ENCODE assay signal across 18 cellular contexts in genomic region chr16:19715566-19715965, GRCh38. TPM values are rescaled to one million over a fixed set of nuclear protein-coding genes. Genes with fewer than 3 reads are reported as not detected.
DNase-seq lines count a peak whose midpoint lies in the region; ATAC-seq and TF ChIP-seq lines count a peak whose summit lies in the region.
"Had no signal": no experiment of that assay in that cellular context is flagged by ENCODE, and none has a peak within 500 bp of the region (broad histone marks: within the 10 kb centered on the region; RNA-seq: fewer than 3 reads in every experiment).

No MANE protein-coding gene starts in this region.

- H3K27ac ChIP-seq in C4-2B (peak overlapping the region; percentile 85), HUES64 (ENCODE audit: low read depth, low read length) (no peak overlapping the region), colonic mucosa (peak overlapping the region; percentile 81), neural cell (ENCODE audit: low read length) (no peak overlapping the region)
- H3K27ac ChIP-seq: HL-60 had no signal

- H3K4me3 ChIP-seq in HUES64 (ENCODE audit: low read length) (peak overlapping the region; percentile 88), colonic mucosa (no peak overlapping the region), neural cell (ENCODE audit: low read length) (peak overlapping the region; percentile 81)

- TF ChIP-seq RAD21 in neural cell (conservative IDR thresholded peaks at IDR 0.05) = no peak

- DNase-seq in colonic mucosa = no peak
- no peak for DNase-seq in stimulated activated CD4-positive, alpha-beta T cell treated with anti-CD3 and anti-CD28 coated beads, Interleukin-12 subunit alpha, Interleukin-12 subunit beta, amount 100 ng/mL, for 4 hours
- no peak for DNase-seq in chondrocyte (ENCODE audit: low spot score)
- DNase-seq: activated naive CD4-positive, alpha-beta T cell treated with Interleukin-2 at 50 U/mL for 16 hours; heart left ventricle; NCI-H345; NK-92 treated with Interleukin-12 subunit alpha and Interleukin-12 subunit beta, amount 100 ng/mL, for 24 hours; occipital lobe; SHP77; stimulated activated CD4-positive, alpha-beta T cell treated with anti-CD3 and anti-CD28 coated beads, Interleukin-4, amount 100 ng/mL, for 24 hours; stimulated activated CD8-positive, alpha-beta memory T cell treated with anti-CD3 and anti-CD28 coated beads, Interleukin-4, amount 100 ng/mL, for 48 hours; T-helper 2 cell had no signal

- ATAC-seq in GM21717 (IDR thresholded peaks at IDR 0.05; ENCODE audit: unreplicated experiment) = no peak
- ATAC-seq in HG03571 (IDR thresholded peaks at IDR 0.05; ENCODE audit: unreplicated experiment) = no peak
- ATAC-seq: heart left ventricle had no signal

- H3K27ac Mint-ChIP-seq in chondrocyte (ENCODE audit: unreplicated experiment) = no peak overlapping the region

- H3K9ac ChIP-seq in HUES64 (ENCODE audit: low read depth, low read length) = no peak overlapping the region
- peak overlapping the region in 1 of 2 donors; percentile 43 for H3K9ac ChIP-seq in colonic mucosa (ENCODE audit: low read depth in 2 of 2, low read length in 2 of 2)
- no peak overlapping the region for H3K9ac ChIP-seq in neural cell (ENCODE audit: low read length)

- peaks cover 52% of the 10 kb centered on the region for H3K36me3 ChIP-seq in HUES64 (ENCODE audit: insufficient read depth, low read length)
- H3K36me3 ChIP-seq in colonic mucosa = no peaks in the 10 kb centered on the region
- no peaks in the 10 kb centered on the region for H3K36me3 ChIP-seq in neural cell (ENCODE audit: insufficient read depth, low read length)

- H3K4me3 Mint-ChIP-seq in chondrocyte (ENCODE audit: unreplicated experiment) = no peak overlapping the region

- peaks cover 36% of the 10 kb centered on the region for H3K79me2 ChIP-seq in neural cell (replicated peaks; ENCODE audit: insufficient read depth, low read length)

- peaks cover 19% of the 10 kb centered on the region for H3K4me1 Mint-ChIP-seq in chondrocyte (ENCODE audit: low read depth)

- H3F3A ChIP-seq in neural cell (ENCODE audit: insufficient read depth, low read length, poor library complexity, severe bottlenecking) = no peaks in the 10 kb centered on the region

- TF ChIP-seq EP300 in neural cell (conservative IDR thresholded peaks at IDR 0.05; ENCODE audit: poor library complexity, severe bottlenecking) = no peak

- no peaks in the 10 kb centered on the region for H3K27me3 Mint-ChIP-seq in chondrocyte (ENCODE audit: low read depth)

- H3K9me2 ChIP-seq in neural cell (ENCODE audit: insufficient read depth, low read length) = no peaks in the 10 kb centered on the region

- 98% methylated on average over 5 of the region's 5 CpGs for WGBS in HUES64

- intact Hi-C loops in colonic mucosa (cut with DNase I) = loop anchor here (5.0 kb wide), 1 partner anchor 172 kb away; no protein-coding TSS in a partner anchor

- no peak overlapping the region for H2AFZ ChIP-seq in neural cell (ENCODE audit: low read depth, low read length)

- no peaks in the 10 kb centered on the region for H4K20me1 ChIP-seq in neural cell (ENCODE audit: insufficient read depth)

- H3K4me2 ChIP-seq in neural cell (ENCODE audit: low read length) = no peak overlapping the region

- H3K9me3 ChIP-seq in HUES64 (ENCODE audit: insufficient read depth, low read depth, low read length) (no peaks in the 10 kb centered on the region), colonic mucosa (no peaks in the 10 kb centered on the region), neural cell (ENCODE audit: low read length) (no peaks in the 10 kb centered on the region)
- H3K9me3 ChIP-seq: heart left ventricle had no signal

- TF ChIP-seq CTCF in C4-2B (conservative IDR thresholded peaks at IDR 0.05) = no peak
- TF ChIP-seq CTCF in colonic mucosa (IDR thresholded peaks at IDR 0.05) = no peak
- no peak for TF ChIP-seq CTCF in neural cell (IDR thresholded peaks at IDR 0.05; ENCODE audit: poor library complexity, severe bottlenecking)
- TF ChIP-seq CTCF in chondrocyte (IDR thresholded peaks at IDR 0.05) = no peak

- H3K4me1 ChIP-seq in HUES64 (ENCODE audit: insufficient read depth, low read length) (peaks cover 38% of the 10 kb centered on the region), colonic mucosa (peaks cover 10% of the 10 kb centered on the region)

- H3K27me3 ChIP-seq in HUES64 (ENCODE audit: insufficient read depth, low read length) = no peaks in the 10 kb centered on the region
- no peaks in the 10 kb centered on the region for H3K27me3 ChIP-seq in colonic mucosa
- no peaks in the 10 kb centered on the region for H3K27me3 ChIP-seq in neural cell (ENCODE audit: insufficient read depth, low read depth, low read length)
- H3K27me3 ChIP-seq: heart left ventricle had no signal

- no peaks in the 10 kb centered on the region for H3K9me3 Mint-ChIP-seq in chondrocyte (ENCODE audit: low read depth)

- H3K36me3 Mint-ChIP-seq in chondrocyte (ENCODE audit: low read depth) = peaks cover 10% of the 10 kb centered on the region

TF ChIP-seq in neural cell, 6 proteins besides CTCF, POLR2A, EP300 and RAD21:
- TF ChIP-seq MXI1 (conservative IDR thresholded peaks at IDR 0.05; ENCODE audit: poor library complexity, severe bottlenecking) = no peak
- TF ChIP-seq SMC3 (conservative IDR thresholded peaks at IDR 0.05; ENCODE audit: poor library complexity) = no peak

RNA-seq across cellular contexts. Expression of gene KNOP1, which starts 2.5 kb away (rescaled TPM):
- polyA plus RNA-seq in HUES64 (2013, experiment 1 of 2) = 70.9 TPM
- polyA plus RNA-seq in HUES64 (2013, experiment 2 of 2) = 89.3 TPM
- total RNA-seq in colonic mucosa = 10 to 100 TPM; 14.2 to 28.0 TPM
- 37.4 and 40.1 TPM in 2 replicates for polyA plus RNA-seq in neural cell
- polyA minus RNA-seq in neural cell = 30.4 and 31.7 TPM in 2 replicates
- total RNA-seq in chondrocyte = 20.0 to 24.7 TPM (median 20.4 TPM) in 3 replicates

RNA-seq across cellular contexts. Expression of gene IQCK, which starts 2.5 kb away (rescaled TPM):
- 8.6 TPM for polyA plus RNA-seq in HUES64 (2013, experiment 1 of 2)
- 10.5 TPM for polyA plus RNA-seq in HUES64 (2013, experiment 2 of 2)
- total RNA-seq in colonic mucosa = 10 to 100 TPM; 13.1 to 13.2 TPM
- 10.2 and 13.9 TPM in 2 replicates for polyA plus RNA-seq in neural cell
- polyA minus RNA-seq in neural cell = 18.3 and 22.6 TPM in 2 replicates
- 2.6 to 8.9 TPM (median 3.8 TPM) in 3 replicates for total RNA-seq in chondrocyte

Comparison
In these comparisons a context has a peak if more than half of its experiments do, and no peak if none do; other contexts are left out.
1. H3K27ac ChIP-seq: peak in C4-2B (single experiment) and colonic mucosa (single experiment); none in HUES64 (single experiment) and neural cell (single experiment).